ENCODE assay signal across 18 cellular contexts in genomic region chr17:60862482-60862881, GRCh38.
DNase-seq lines count a peak whose midpoint lies in the region; ATAC-seq, FAIRE-seq and TF ChIP-seq lines count a peak whose summit lies in the region.
"Had no signal": no experiment of that assay in that cellular context is flagged by ENCODE, and none has a peak within 500 bp of the region (broad histone marks: within the 10 kb centered on the region; RNA-seq: fewer than 3 reads in every experiment).

No MANE protein-coding gene starts in this region.

- no peak overlapping the region for H3K27ac Mint-ChIP-seq in stimulated activated effector memory CD8-positive, alpha-beta T cell treated with anti-CD3 and anti-CD28 coated beads, Interleukin-12 subunit alpha, Interleukin-12 subunit beta, amount 100 ng/mL, for 72 hours
- H3K27ac Mint-ChIP-seq: GM23338, H9 had no signal

- H3K27me3 ChIP-seq in bronchial epithelial cell (ENCODE audit: control insufficient read depth, insufficient read depth, low read length), result no peaks in the 10 kb centered on the region

- no peaks in the 10 kb centered on the region for H3K9me3 Mint-ChIP-seq in stimulated activated effector memory CD8-positive, alpha-beta T cell treated with anti-CD3 and anti-CD28 coated beads, Interleukin-12 subunit alpha, Interleukin-12 subunit beta, amount 100 ng/mL, for 72 hours
- H3K9me3 Mint-ChIP-seq: GM23338, H9 had no signal

- H3K4me1 Mint-ChIP-seq in stimulated activated effector memory CD8-positive, alpha-beta T cell treated with anti-CD3 and anti-CD28 coated beads, Interleukin-12 subunit alpha, Interleukin-12 subunit beta, amount 100 ng/mL, for 72 hours, result peaks cover 29% of the 10 kb centered on the region
- H3K4me1 Mint-ChIP-seq: GM23338, H9 had no signal

- no peak overlapping the region for H3K4me3 Mint-ChIP-seq in stimulated activated effector memory CD8-positive, alpha-beta T cell treated with anti-CD3 and anti-CD28 coated beads, Interleukin-12 subunit alpha, Interleukin-12 subunit beta, amount 100 ng/mL, for 72 hours
- H3K4me3 Mint-ChIP-seq: GM23338, H9 had no signal

- no peak for TF ChIP-seq CTCF in bronchial epithelial cell (IDR thresholded peaks at IDR 0.05; ENCODE audit: insufficient read depth, low read length, severe bottlenecking)

- H3K36me3 Mint-ChIP-seq in stimulated activated effector memory CD8-positive, alpha-beta T cell treated with anti-CD3 and anti-CD28 coated beads, Interleukin-12 subunit alpha, Interleukin-12 subunit beta, amount 100 ng/mL, for 72 hours, result no peaks in the 10 kb centered on the region

- no peak for FAIRE-seq in bronchial epithelial cell (lab: Jason Lieb, UNC)
- FAIRE-seq: GM12891, GM18507 had no signal

- DNase-seq in HT1080 (ENCODE audit: low read depth), result peak; percentile 5
- peak; percentile 2 for DNase-seq in LHCN-M2 (ENCODE audit: low read depth)
- peak; percentile 10 for DNase-seq in bronchial epithelial cell (ENCODE audit: low read depth)
- no peak for DNase-seq in stimulated activated effector memory CD8-positive, alpha-beta T cell treated with anti-CD3 and anti-CD28 coated beads, Interleukin-12 subunit alpha, Interleukin-12 subunit beta, amount 100 ng/mL, for 72 hours (ENCODE audit: low spot score in 2 of 2)
- DNase-seq in stimulated activated CD4-positive, alpha-beta T cell treated with anti-CD3 and anti-CD28 coated beads, Interleukin-4, amount 100 ng/mL, for 1 hour, result no peak
- no peak for DNase-seq in NK-92 (lab: John Stamatoyannopoulos, UW; ENCODE audit: unreplicated experiment)
- DNase-seq: C1 segment of cervical spinal cord; Calu3; CD4-positive, alpha-beta memory T cell; COR-L47; DMS53; DMS79 treated with DMSO at 0.1 percent for 48 hours; GF-D8; H9 had no signal

- peak; percentile 62 for ATAC-seq in stimulated activated effector memory CD8-positive, alpha-beta T cell treated with anti-CD3 and anti-CD28 coated beads, Interleukin-12 subunit alpha, Interleukin-12 subunit beta, amount 100 ng/mL, for 72 hours
- ATAC-seq: GM23338, HCT116 had no signal

- no peak overlapping the region for H3K4me3 ChIP-seq in bronchial epithelial cell (ENCODE audit: low read depth, low read length)
- H3K4me3 ChIP-seq: GM23338 had no signal

- no peaks in the 10 kb centered on the region for H3K36me3 ChIP-seq in bronchial epithelial cell (ENCODE audit: control insufficient read depth, insufficient read depth, low read length)

Comparison
In these comparisons a context has a peak if more than half of its experiments do, and no peak if none do; other contexts are left out.
1. DNase-seq: peak in HT1080 (single experiment), LHCN-M2 (single experiment) and bronchial epithelial cell (single experiment); none in stimulated activated effector memory CD8-positive, alpha-beta T cell treated with anti-CD3 and anti-CD28 coated beads, Interleukin-12 subunit alpha, Interleukin-12 subunit beta, amount 100 ng/mL, for 72 hours (0 of 2), stimulated activated CD4-positive, alpha-beta T cell treated with anti-CD3 and anti-CD28 coated beads, Interleukin-4, amount 100 ng/mL, for 1 hour (single experiment) and NK-92 (single experiment).